ENCODE assay signal across 8 cellular contexts in the genomic region with DNA sequence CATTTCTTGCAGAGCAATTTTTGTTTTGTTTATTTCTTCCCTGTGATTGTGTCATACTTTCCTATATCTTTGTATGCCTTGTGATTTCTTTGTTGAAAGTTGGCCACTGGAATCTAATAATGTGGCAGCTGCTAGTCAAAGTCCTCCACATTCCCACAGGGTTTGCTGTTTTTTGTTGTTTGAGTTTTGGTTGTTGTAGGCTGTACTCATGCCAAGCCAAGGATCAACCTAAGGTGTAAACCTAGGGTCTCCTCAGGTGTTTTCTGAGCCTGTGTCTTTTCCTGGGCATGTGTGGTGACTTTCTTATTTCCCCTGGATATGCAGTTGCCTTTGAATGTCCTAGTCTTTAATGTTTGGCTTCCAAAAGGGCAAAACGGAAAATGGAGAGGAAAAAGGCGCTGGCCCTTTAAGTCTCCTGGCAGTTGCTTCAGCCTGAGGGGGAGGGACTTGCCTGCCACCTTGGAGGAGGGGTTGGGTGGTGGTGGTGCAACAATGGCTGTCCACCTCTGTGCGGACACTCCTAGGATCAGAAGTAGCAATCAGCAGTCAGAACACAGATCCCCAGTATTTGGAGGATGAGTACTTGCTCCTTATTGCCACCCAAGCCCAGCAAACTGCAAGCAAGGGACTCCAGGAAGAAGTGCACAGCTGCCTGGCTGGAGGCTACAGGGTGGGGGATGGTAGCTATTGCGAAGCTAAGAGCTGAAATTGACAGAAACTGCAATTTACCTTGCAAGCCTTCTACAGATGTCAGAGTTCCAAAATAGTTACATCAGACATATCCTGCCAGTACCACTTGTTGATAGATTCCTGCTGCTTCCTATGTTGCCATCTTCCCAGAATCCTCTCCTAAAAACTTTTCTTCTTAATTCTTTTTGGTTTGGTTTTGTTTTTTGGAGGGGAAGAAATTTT. TPM values are rescaled to one million over a fixed set of nuclear protein-coding genes. Genes with fewer than 3 reads are reported as not detected.
DNase-seq lines count a peak whose midpoint lies in the region; ATAC-seq, FAIRE-seq and TF ChIP-seq lines count a peak whose summit lies in the region.

No MANE protein-coding gene starts in this region.

- peak overlapping the region; percentile 19 for H3K4me3 ChIP-seq in mononuclear cell (ENCODE audit: low read length)
- H3K4me3 ChIP-seq in vagina: no peak overlapping the region
- H3K4me3 ChIP-seq in coronary artery: no peak overlapping the region

- no peaks in the 10 kb centered on the region for H3K36me3 ChIP-seq in vagina

- H3K4me1 ChIP-seq in mononuclear cell (ENCODE audit: insufficient read depth, low read length): peaks cover 14% of the 10 kb centered on the region
- H3K4me1 ChIP-seq in vagina: no peaks in the 10 kb centered on the region

- no peak for TF ChIP-seq POLR2A in vagina (IDR thresholded peaks at IDR 0.05)

- ATAC-seq in HG02798 (IDR thresholded peaks at IDR 0.05; ENCODE audit: poor library complexity, unreplicated experiment) (no peak), natural killer cell (no peak)

- H3K9me3 Mint-ChIP-seq in natural killer cell: no peaks in the 10 kb centered on the region

- peaks cover 74 to 82% of the 10 kb centered on the region in 2 donors for H3K27me3 Mint-ChIP-seq in natural killer cell (ENCODE audit: low read depth in 2 of 2)

- H3K27ac ChIP-seq in vagina: no peak overlapping the region
- no peak overlapping the region for H3K27ac ChIP-seq in coronary artery

- FAIRE-seq in GM18507 (lab: Jason Lieb, UNC): peak; percentile 18

- DNase-seq in GM18507 (ENCODE audit: extremely low spot score, insufficient read length, low read depth) (no peak), NCI-H2227 treated with DMSO at 0.1 percent for 48 hours (lab: John Stamatoyannopoulos, UW) (peak; percentile 54), cerebellar cortex (ENCODE audit: low spot score) (peak; percentile 14), natural killer cell (no peak), vagina (ENCODE audit: extremely low spot score in 2 of 2) (no peak), coronary artery (ENCODE audit: low spot score) (no peak)

- H3K27ac Mint-ChIP-seq in natural killer cell: no peak overlapping the region

- H3K4me3 Mint-ChIP-seq in natural killer cell: no peak overlapping the region

- no peak for TF ChIP-seq CTCF in natural killer cell (IDR thresholded peaks at IDR 0.05)
- TF ChIP-seq CTCF in vagina (IDR thresholded peaks at IDR 0.05): no peak
- TF ChIP-seq CTCF in coronary artery (IDR thresholded peaks at IDR 0.05): no peak

- H3K36me3 Mint-ChIP-seq in natural killer cell: peaks cover 7% of the 10 kb centered on the region

- H3K9me3 ChIP-seq in mononuclear cell (ENCODE audit: low read depth, low read length) (no peaks in the 10 kb centered on the region), vagina (no peaks in the 10 kb centered on the region)

- intact Hi-C loops in natural killer cell (cut with micrococcal nuclease): no loop called here
- intact Hi-C loops in vagina (cut with DNase I): no loop called here

- peaks cover 4 to 5% of the 10 kb centered on the region in 2 donors for H3K4me1 Mint-ChIP-seq in natural killer cell

- H3K27me3 ChIP-seq in mononuclear cell (ENCODE audit: insufficient read depth, low read length) (peaks cover 71% of the 10 kb centered on the region), vagina (no peaks in the 10 kb centered on the region)

RNA-seq across cellular contexts. Expression of a gene that starts 5.6 kb away (rescaled TPM):
- total RNA-seq in mononuclear cell: 7.7 TPM
- 10 to 100 TPM; 17.6 to 34.7 (median 21.8) TPM for total RNA-seq in natural killer cell
- 12.5 TPM for total RNA-seq in vagina

Comparison
In these comparisons a context has a peak if more than half of its experiments do, and no peak if none do; other contexts are left out.
1. DNase-seq: peak in NCI-H2227 treated with DMSO at 0.1 percent for 48 hours (single experiment) and cerebellar cortex (single experiment); none in GM18507 (single experiment), natural killer cell (single experiment), vagina (0 of 2) and coronary artery (single experiment).